ENCODE assay signal across 8 cellular contexts in genomic region chr19:6828698-6829633, GRCh38. TPM values are rescaled to one million over a fixed set of nuclear protein-coding genes. Genes with fewer than 3 reads are reported as not detected.
A peak's percentile ranks its signal among the peaks of the same experiment; 100 is the strongest.
DNase-seq lines count a peak whose midpoint lies in the region; ATAC-seq and TF ChIP-seq lines count a peak whose summit lies in the region.

No MANE protein-coding gene starts in this region.

- H3K27ac Mint-ChIP-seq in GM23338, result no peak overlapping the region

- no peak overlapping the region for H3K4me2 ChIP-seq in GM23338
- no peak overlapping the region for H3K4me2 ChIP-seq in hepatocyte

- no peaks in the 10 kb centered on the region for H3F3A ChIP-seq in GM23338 (replicated peaks; ENCODE audit: low read depth)

- TF ChIP-seq CTCF in 22Rv1 (IDR thresholded peaks at IDR 0.05) (no peak), GM23338 (conservative IDR thresholded peaks at IDR 0.05; ENCODE audit: low read depth in 2 of 2) (no peak), hepatocyte (IDR thresholded peaks at IDR 0.05; ENCODE audit: poor library complexity) (no peak)

- 82% methylated on average over 17 of the region's 18 CpGs for WGBS in hepatocyte (ENCODE audit: low lambda C conversion rate, missing lambda C conversion rate)

- H3K27me3 ChIP-seq in GM23338 (ENCODE audit: insufficient read depth), result no peaks in the 10 kb centered on the region
- no peaks in the 10 kb centered on the region for H3K27me3 ChIP-seq in hepatocyte

- H3K27me3 Mint-ChIP-seq in GM23338 (ENCODE audit: insufficient read depth, low read depth, poor library complexity), result peaks cover 13% of the 10 kb centered on the region

- no peaks in the 10 kb centered on the region for H3K36me3 ChIP-seq in GM23338 (ENCODE audit: insufficient read depth)
- no peaks in the 10 kb centered on the region for H3K36me3 ChIP-seq in hepatocyte (replicated peaks; ENCODE audit: insufficient read depth, low read depth)

- DNase-seq in GM23338 (ENCODE audit: low spot score) (peak; percentile 83), UCSD-AML1 (lab: John Stamatoyannopoulos, UW; ENCODE audit: unreplicated experiment) (peak; percentile 66), iPS-NIHi7 (ENCODE audit: extremely low spot score) (peak; percentile 8), hepatocyte (ENCODE audit: low spot score) (no peak), AG08396 (ENCODE audit: low spot score) (no peak)

- H3K4me3 Mint-ChIP-seq in GM23338, result no peak overlapping the region; the same call in 2 of the 3 replicates

- peaks cover 98% of the 10 kb centered on the region for H3K9me3 Mint-ChIP-seq in GM23338

- H3K9me2 ChIP-seq in GM23338 (ENCODE audit: insufficient read depth) (no peaks in the 10 kb centered on the region), hepatocyte (replicated peaks; ENCODE audit: insufficient read depth) (no peaks in the 10 kb centered on the region)

- H3K36me3 Mint-ChIP-seq in GM23338 (ENCODE audit: low read depth), result peaks cover 51% of the 10 kb centered on the region

- H3K79me2 ChIP-seq in GM23338 (replicated peaks; ENCODE audit: insufficient read depth) (no peaks in the 10 kb centered on the region), hepatocyte (no peaks in the 10 kb centered on the region)

- H3K27ac ChIP-seq in 22Rv1, result peak overlapping the region; percentile 90
- no peak overlapping the region for H3K27ac ChIP-seq in GM23338 (ENCODE audit: low read depth)
- H3K27ac ChIP-seq in hepatocyte, result no peak overlapping the region

- H3K9me3 ChIP-seq in hepatocyte (ENCODE audit: low read depth), result no peaks in the 10 kb centered on the region

- ATAC-seq in GM23338, result no peak
- ATAC-seq in HG03025 (IDR thresholded peaks at IDR 0.05; ENCODE audit: low FRiP score, unreplicated experiment), result no peak
- no peak for ATAC-seq in HG03520 (IDR thresholded peaks at IDR 0.05; ENCODE audit: unreplicated experiment)

- no peaks in the 10 kb centered on the region for H4K20me1 ChIP-seq in GM23338 (replicated peaks; ENCODE audit: insufficient read depth)
- no peaks in the 10 kb centered on the region for H4K20me1 ChIP-seq in hepatocyte (ENCODE audit: insufficient read depth, poor library complexity, severe bottlenecking)

- no peaks in the 10 kb centered on the region for H3K4me1 Mint-ChIP-seq in GM23338

- H3K4me3 ChIP-seq in GM23338 (no peak overlapping the region), hepatocyte (no peak overlapping the region)

- no peak overlapping the region for H2AFZ ChIP-seq in GM23338
- no peak overlapping the region for H2AFZ ChIP-seq in hepatocyte

- H3K4me1 ChIP-seq in GM23338 (ENCODE audit: insufficient read depth) (no peaks in the 10 kb centered on the region), hepatocyte (ENCODE audit: insufficient read depth) (no peaks in the 10 kb centered on the region)

TF ChIP-seq in GM23338, 12 proteins besides CTCF, POLR2A, EP300 and RAD21 (continues in another document):
- TF ChIP-seq ZNF331 (CRISPR knock-in tag; IDR thresholded peaks at IDR 0.05; ENCODE audit: low read depth) (no peak), ZNF462 (CRISPR knock-in tag; IDR thresholded peaks at IDR 0.05) (no peak), EZH2phosphoT487 (IDR thresholded peaks at IDR 0.05; ENCODE audit: unreplicated experiment) (no peak), STAT1 (IDR thresholded peaks at IDR 0.05; ENCODE audit: unreplicated experiment) (no peak), ZNF114 (CRISPR knock-in tag; IDR thresholded peaks at IDR 0.05) (no peak), REST (IDR thresholded peaks at IDR 0.05; ENCODE audit: unreplicated experiment) (no peak), EZH2 (IDR thresholded peaks at IDR 0.05; ENCODE audit: low read depth, unreplicated experiment) (no peak)

RNA-seq across cellular contexts. Expression of gene VAV1, which starts 56.5 kb away (rescaled TPM):
- total RNA-seq in GM23338 (2014; rRNA removed; shearing (Covaris generic)), result 1.7 and 1.8 TPM in 2 replicates
- polyA plus RNA-seq in GM23338 (2016; fragmentation: Nextera tagmentation; extraction: Ambion mirVana) (0.82 and 1.0 TPM in 2 replicates), hepatocyte (not detected in 2 replicates)
- 0.23 and 0.32 TPM in 2 replicates for total RNA-seq in hepatocyte

RNA-seq across cellular contexts. Expression of gene ADGRE1, which starts 58.4 kb away (rescaled TPM):
- not detected in 2 replicates for total RNA-seq in GM23338 (2014; rRNA removed; shearing (Covaris generic))
- polyA plus RNA-seq in GM23338 (2016; fragmentation: Nextera tagmentation; extraction: Ambion mirVana) (not detected in 2 replicates), hepatocyte (not detected in 2 replicates)
- not detected in 2 replicates for total RNA-seq in hepatocyte

Comparison
In these comparisons a context has a peak if more than half of its experiments do, and no peak if none do; other contexts are left out.
1. DNase-seq: peak in GM23338 (single experiment), UCSD-AML1 (single experiment) and iPS-NIHi7 (single experiment); none in hepatocyte (single experiment) and AG08396 (single experiment).